Comparison of ENCODE assay signal across 1 cellular context in the genomic region with DNA sequence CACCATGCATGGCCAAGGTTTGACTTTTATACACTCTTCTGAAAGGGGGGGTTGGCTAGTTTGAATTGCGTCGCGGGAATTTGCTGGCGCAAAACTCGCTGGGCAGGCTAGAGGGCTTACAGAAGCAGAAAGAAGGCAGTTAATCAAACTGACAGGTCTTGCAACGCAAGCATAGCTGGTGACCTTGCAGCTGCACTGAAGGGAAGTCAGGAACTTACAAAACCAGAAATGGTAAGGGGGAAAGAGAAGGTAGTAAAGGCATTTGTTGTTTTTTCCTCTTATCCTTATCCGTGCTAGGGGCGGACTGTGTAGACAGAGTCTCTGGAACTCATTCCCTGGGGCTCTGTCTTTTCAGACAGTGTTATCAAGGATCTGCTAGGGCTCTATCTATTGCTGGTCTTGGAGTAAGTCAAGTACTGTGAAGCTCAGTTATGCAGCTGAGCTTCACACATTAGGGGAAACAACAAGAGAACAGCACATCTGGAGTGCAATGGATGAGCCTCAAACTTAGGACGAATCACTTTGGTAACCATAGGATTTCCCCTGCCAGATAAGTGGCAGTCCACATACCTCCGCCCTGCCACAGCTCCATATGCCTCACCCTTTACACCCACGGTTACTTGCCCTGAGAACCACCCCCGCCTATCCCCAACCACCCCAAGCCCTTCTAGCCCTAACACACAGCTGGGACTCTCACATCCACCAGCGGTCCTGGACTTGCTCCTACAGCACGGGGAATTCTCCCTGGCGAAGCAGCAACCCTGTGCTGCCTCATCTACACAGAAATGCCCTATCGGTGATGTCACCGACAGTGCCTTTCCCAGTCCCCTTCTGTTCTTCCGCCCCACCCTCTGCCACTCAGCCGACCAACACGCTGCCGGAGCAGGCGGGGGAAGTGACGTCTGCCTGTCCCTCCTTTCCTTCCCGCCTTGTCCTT.
TF ChIP-seq lines count a peak whose summit lies in the region.

No MANE protein-coding gene starts in this region.

TF ChIP-seq in HEK293, 187 proteins besides CTCF, POLR2A, EP300 and RAD21 (continued from another document and continues in another):
- TF ChIP-seq ZBTB10 (tag by site-specific recombination; IDR thresholded peaks at IDR 0.05) (peak; percentile 49), ZNF571 (tag by site-specific recombination; IDR thresholded peaks at IDR 0.05) (no peak), ZNF561 (tag by site-specific recombination; IDR thresholded peaks at IDR 0.05; ENCODE audit: borderline replicate concordance) (no peak), ZNF214 (tag by site-specific recombination; IDR thresholded peaks at IDR 0.05; ENCODE audit: borderline replicate concordance) (no peak), ZNF138 (tag by site-specific recombination; IDR thresholded peaks at IDR 0.05; ENCODE audit: borderline replicate concordance) (no peak), ZBTB21 (tag by site-specific recombination; IDR thresholded peaks at IDR 0.05) (peak; percentile 83), ZSCAN30 (tag by site-specific recombination; IDR thresholded peaks at IDR 0.05) (no peak), SP2 (tag by site-specific recombination; IDR thresholded peaks at IDR 0.05) (peak; percentile 87), ZNF426 (tag by site-specific recombination; IDR thresholded peaks at IDR 0.05) (no peak), ZNF544 (tag by site-specific recombination; IDR thresholded peaks at IDR 0.05) (no peak), ZNF837 (tag by site-specific recombination; IDR thresholded peaks at IDR 0.05) (no peak), MZF1 (tag by site-specific recombination; IDR thresholded peaks at IDR 0.05; ENCODE audit: borderline replicate concordance) (0 out of 2 replicates have a peak, but pooled peaks have one; percentile 13), ZNF645 (tag by site-specific recombination; IDR thresholded peaks at IDR 0.05) (no peak), ZNF596 (tag by site-specific recombination; IDR thresholded peaks at IDR 0.05) (no peak), ZNF223 (tag by site-specific recombination; IDR thresholded peaks at IDR 0.05) (no peak), ZNF654 (tag by site-specific recombination; IDR thresholded peaks at IDR 0.05; ENCODE audit: low read depth) (no peak), SP3 (tag by site-specific recombination; IDR thresholded peaks at IDR 0.05) (peak; percentile 59; the same call in 1 of the 2 replicates), ZNF747 (tag by site-specific recombination; IDR thresholded peaks at IDR 0.05) (no peak), SALL2 (tag by site-specific recombination; IDR thresholded peaks at IDR 0.05; ENCODE audit: borderline replicate concordance) (no peak), ZNF629 (tag by site-specific recombination; IDR thresholded peaks at IDR 0.05) (peak; percentile 94), YY2 (tag by site-specific recombination; IDR thresholded peaks at IDR 0.05) (no peak), ZNF324 (tag by site-specific recombination; IDR thresholded peaks at IDR 0.05) (no peak), ZNF600 (tag by site-specific recombination; IDR thresholded peaks at IDR 0.05) (peak; percentile 93), ZNF670 (tag by site-specific recombination; IDR thresholded peaks at IDR 0.05; ENCODE audit: low read depth) (no peak), ZBTB7A (tag by site-specific recombination; IDR thresholded peaks at IDR 0.05; ENCODE audit: low read depth) (no peak), HOXA7 (CRISPR knock-in tag; IDR thresholded peaks at IDR 0.05; ENCODE audit: borderline replicate concordance) (no peak), KLF1 (tag by site-specific recombination; IDR thresholded peaks at IDR 0.05) (peak; percentile 73), ZNF239 (tag by site-specific recombination; IDR thresholded peaks at IDR 0.05) (no peak), ZNF529 (tag by site-specific recombination; IDR thresholded peaks at IDR 0.05; ENCODE audit: insufficient replicate concordance) (no peak), PRDM4 (tag by site-specific recombination; IDR thresholded peaks at IDR 0.05) (no peak), SETDB1 (IDR thresholded peaks at IDR 0.05; ENCODE audit: insufficient read length, low read length) (no peak), ZNF423 (tag by site-specific recombination; IDR thresholded peaks at IDR 0.05) (no peak), ZNF704 (tag by site-specific recombination; IDR thresholded peaks at IDR 0.05) (no peak), ZNF391 (tag by site-specific recombination; IDR thresholded peaks at IDR 0.05; ENCODE audit: borderline replicate concordance, low read depth) (0 out of 2 replicates have a peak, but pooled peaks have one; percentile 24), TRIM28 (IDR thresholded peaks at IDR 0.05; ENCODE audit: borderline replicate concordance, low read length) (no peak), ELK4 (IDR thresholded peaks at IDR 0.05; ENCODE audit: borderline replicate concordance, low read depth, low read length) (no peak), OSR2 (tag by site-specific recombination; IDR thresholded peaks at IDR 0.05) (no peak), MYNN (tag by site-specific recombination; IDR thresholded peaks at IDR 0.05; ENCODE audit: borderline replicate concordance) (no peak), ZNF366 (tag by site-specific recombination; conservative IDR thresholded peaks at IDR 0.05) (peak; percentile 86), ZNF585B (tag by site-specific recombination; IDR thresholded peaks at IDR 0.05) (no peak), ZNF23 (tag by site-specific recombination; IDR thresholded peaks at IDR 0.05; ENCODE audit: borderline replicate concordance) (no peak), ZNF10 (tag by site-specific recombination; IDR thresholded peaks at IDR 0.05) (no peak), REPIN1 (tag by site-specific recombination; IDR thresholded peaks at IDR 0.05; ENCODE audit: low read depth) (0 out of 2 replicates have a peak, but pooled peaks have one; percentile 10), ZNF610 (tag by site-specific recombination; IDR thresholded peaks at IDR 0.05; ENCODE audit: borderline replicate concordance) (no peak), ZNF785 (tag by site-specific recombination; IDR thresholded peaks at IDR 0.05) (no peak)
- TF ChIP-seq, protein P1, sequence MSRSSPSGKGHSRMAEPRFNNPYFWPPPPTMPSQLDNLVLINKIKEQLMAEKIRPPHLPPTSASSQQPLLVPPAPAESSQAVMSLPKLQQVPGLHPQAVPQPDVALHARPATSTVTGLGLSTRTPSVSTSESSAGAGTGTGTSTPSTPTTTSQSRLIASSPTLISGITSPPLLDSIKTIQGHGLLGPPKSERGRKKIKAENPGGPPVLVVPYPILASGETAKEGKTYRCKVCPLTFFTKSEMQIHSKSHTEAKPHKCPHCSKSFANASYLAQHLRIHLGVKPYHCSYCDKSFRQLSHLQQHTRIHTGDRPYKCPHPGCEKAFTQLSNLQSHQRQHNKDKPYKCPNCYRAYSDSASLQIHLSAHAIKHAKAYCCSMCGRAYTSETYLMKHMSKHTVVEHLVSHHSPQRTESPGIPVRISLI (tag by site-specific recombination; IDR thresholded peaks at IDR 0.05): no peak
- TF ChIP-seq, protein P2, sequence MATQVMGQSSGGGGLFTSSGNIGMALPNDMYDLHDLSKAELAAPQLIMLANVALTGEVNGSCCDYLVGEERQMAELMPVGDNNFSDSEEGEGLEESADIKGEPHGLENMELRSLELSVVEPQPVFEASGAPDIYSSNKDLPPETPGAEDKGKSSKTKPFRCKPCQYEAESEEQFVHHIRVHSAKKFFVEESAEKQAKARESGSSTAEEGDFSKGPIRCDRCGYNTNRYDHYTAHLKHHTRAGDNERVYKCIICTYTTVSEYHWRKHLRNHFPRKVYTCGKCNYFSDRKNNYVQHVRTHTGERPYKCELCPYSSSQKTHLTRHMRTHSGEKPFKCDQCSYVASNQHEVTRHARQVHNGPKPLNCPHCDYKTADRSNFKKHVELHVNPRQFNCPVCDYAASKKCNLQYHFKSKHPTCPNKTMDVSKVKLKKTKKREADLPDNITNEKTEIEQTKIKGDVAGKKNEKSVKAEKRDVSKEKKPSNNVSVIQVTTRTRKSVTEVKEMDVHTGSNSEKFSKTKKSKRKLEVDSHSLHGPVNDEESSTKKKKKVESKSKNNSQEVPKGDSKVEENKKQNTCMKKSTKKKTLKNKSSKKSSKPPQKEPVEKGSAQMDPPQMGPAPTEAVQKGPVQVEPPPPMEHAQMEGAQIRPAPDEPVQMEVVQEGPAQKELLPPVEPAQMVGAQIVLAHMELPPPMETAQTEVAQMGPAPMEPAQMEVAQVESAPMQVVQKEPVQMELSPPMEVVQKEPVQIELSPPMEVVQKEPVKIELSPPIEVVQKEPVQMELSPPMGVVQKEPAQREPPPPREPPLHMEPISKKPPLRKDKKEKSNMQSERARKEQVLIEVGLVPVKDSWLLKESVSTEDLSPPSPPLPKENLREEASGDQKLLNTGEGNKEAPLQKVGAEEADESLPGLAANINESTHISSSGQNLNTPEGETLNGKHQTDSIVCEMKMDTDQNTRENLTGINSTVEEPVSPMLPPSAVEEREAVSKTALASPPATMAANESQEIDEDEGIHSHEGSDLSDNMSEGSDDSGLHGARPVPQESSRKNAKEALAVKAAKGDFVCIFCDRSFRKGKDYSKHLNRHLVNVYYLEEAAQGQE (tag by site-specific recombination; IDR thresholded peaks at IDR 0.05): 0 out of 2 replicates have a peak, but pooled peaks have one; percentile 24
- TF ChIP-seq, protein P3, sequence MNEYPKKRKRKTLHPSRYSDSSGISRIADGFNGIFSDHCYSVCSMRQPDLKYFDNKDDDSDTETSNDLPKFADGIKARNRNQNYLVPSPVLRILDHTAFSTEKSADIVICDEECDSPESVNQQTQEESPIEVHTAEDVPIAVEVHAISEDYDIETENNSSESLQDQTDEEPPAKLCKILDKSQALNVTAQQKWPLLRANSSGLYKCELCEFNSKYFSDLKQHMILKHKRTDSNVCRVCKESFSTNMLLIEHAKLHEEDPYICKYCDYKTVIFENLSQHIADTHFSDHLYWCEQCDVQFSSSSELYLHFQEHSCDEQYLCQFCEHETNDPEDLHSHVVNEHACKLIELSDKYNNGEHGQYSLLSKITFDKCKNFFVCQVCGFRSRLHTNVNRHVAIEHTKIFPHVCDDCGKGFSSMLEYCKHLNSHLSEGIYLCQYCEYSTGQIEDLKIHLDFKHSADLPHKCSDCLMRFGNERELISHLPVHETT (tag by site-specific recombination; IDR thresholded peaks at IDR 0.05): peak; percentile 64; the same call in 1 of the 2 replicates
